In the genomic region with DNA sequence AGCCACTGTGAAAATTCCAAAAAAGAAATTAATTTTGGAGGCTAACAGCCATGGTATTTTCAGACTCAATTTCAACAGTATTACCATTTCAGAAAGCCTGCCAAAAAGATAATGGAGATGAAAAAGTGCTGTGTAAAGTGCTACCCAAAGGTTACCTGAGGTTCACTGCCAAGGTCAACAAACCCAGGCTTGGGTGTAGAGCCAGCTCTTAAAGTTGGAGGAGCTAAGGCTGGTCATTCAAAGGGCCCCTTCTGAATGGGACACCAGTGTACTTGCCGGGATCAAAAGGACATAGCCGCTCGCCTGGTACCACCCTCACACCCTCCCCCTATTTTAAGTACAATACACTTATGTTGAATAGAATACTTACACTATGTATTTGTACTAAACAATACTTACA, we compare ENCODE assay signal across 17 cellular contexts.
DNase-seq lines count a peak whose midpoint lies in the region; ATAC-seq and TF ChIP-seq lines count a peak whose summit lies in the region.
"Had no signal": no experiment of that assay in that cellular context is flagged by ENCODE, and none has a peak within 500 bp of the region (broad histone marks: within the 10 kb centered on the region; RNA-seq: fewer than 3 reads in every experiment).

No MANE protein-coding gene starts in this region.

- peaks cover 13% of the 10 kb centered on the region for H3K4me1 Mint-ChIP-seq in neural progenitor cell

- H3K27me3 ChIP-seq in layer of hippocampus (ENCODE audit: control insufficient read depth, insufficient read depth, low read length) = no peaks in the 10 kb centered on the region
- H3K27me3 ChIP-seq in neural progenitor cell = no peaks in the 10 kb centered on the region

- peaks cover 21% of the 10 kb centered on the region for H3F3A ChIP-seq in neural progenitor cell (ENCODE audit: low read depth)

- ATAC-seq in GM18861 (IDR thresholded peaks at IDR 0.05; ENCODE audit: unreplicated experiment) = no peak
- ATAC-seq in HG02763 (IDR thresholded peaks at IDR 0.05; ENCODE audit: unreplicated experiment) = no peak
- ATAC-seq: Panc1 had no signal

- no peaks in the 10 kb centered on the region for H4K20me1 ChIP-seq in neural progenitor cell (ENCODE audit: low read depth)

- H3K79me2 ChIP-seq in neural progenitor cell (ENCODE audit: low read depth) = no peaks in the 10 kb centered on the region

- H3K36me3 Mint-ChIP-seq in neural progenitor cell = peaks cover 24% of the 10 kb centered on the region

- no peaks in the 10 kb centered on the region for H3K9me3 Mint-ChIP-seq in neural progenitor cell

- H3K4me2 ChIP-seq in neural progenitor cell = peak overlapping the region; percentile 58

- peaks cover 28% of the 10 kb centered on the region for H3K4me1 ChIP-seq in neural progenitor cell
- H3K4me1 ChIP-seq: HAP-1 had no signal

- H3K9me3 ChIP-seq in neural progenitor cell (ENCODE audit: low read depth) = no peaks in the 10 kb centered on the region
- H3K9me3 ChIP-seq: HAP-1 had no signal

- no peak overlapping the region for H3K4me3 Mint-ChIP-seq in neural progenitor cell

- H3K36me3 ChIP-seq in neural progenitor cell = no peaks in the 10 kb centered on the region
- H3K36me3 ChIP-seq: HAP-1 had no signal

- no peak overlapping the region for H3K4me3 ChIP-seq in neural progenitor cell
- H3K4me3 ChIP-seq: HAP-1, SK-N-MC had no signal

- H3K9ac ChIP-seq in neural progenitor cell = no peak overlapping the region

- H3K27me3 Mint-ChIP-seq in neural progenitor cell (ENCODE audit: insufficient read depth, low read depth) = no peaks in the 10 kb centered on the region

- no peak overlapping the region for H2AFZ ChIP-seq in neural progenitor cell (replicated peaks)

- DNase-seq in neural progenitor cell (ENCODE audit: low spot score) (peak; percentile 14), SK-N-DZ (ENCODE audit: low spot score) (no peak)
- DNase-seq: ACHN, AML-193, KG1, NCI-H1436 treated with DMSO at 0.1 percent for 48 hours, NCI-H2029 treated with DMSO at 0.1 percent for 48 hours, NCI-H2171 treated with DMSO at 0.1 percent for 48 hours, NCI-H524 had no signal

- H3K27ac Mint-ChIP-seq in neural progenitor cell = no peak overlapping the region

- no peak for TF ChIP-seq CTCF in neural progenitor cell (IDR thresholded peaks at IDR 0.05)

- H3K27ac ChIP-seq in angular gyrus (ENCODE audit: low read depth, low read length) (peak overlapping the region; percentile 3), layer of hippocampus (ENCODE audit: low read depth, low read length) (peak overlapping the region; percentile 8), neural progenitor cell (peak overlapping the region; percentile 83), temporal lobe (ENCODE audit: low read depth, low read length) (peak overlapping the region; percentile 29)
- H3K27ac ChIP-seq: SK-N-MC had no signal

Comparison
In these comparisons a context has a peak if more than half of its experiments do, and no peak if none do; other contexts are left out.
1. H3K27ac ChIP-seq: peak in every context shown above with its lines; median percentile 83 in neural progenitor cell; 29 in temporal lobe; 8 in layer of hippocampus; 3 in angular gyrus.